ENCODE assay signal across 8 cellular contexts in genomic region chr5:72817076-72817476, GRCh38. TPM values are rescaled to one million over a fixed set of nuclear protein-coding genes. Genes with fewer than 3 reads are reported as not detected.
A peak's percentile ranks its signal among the peaks of the same experiment; 100 is the strongest.
DNase-seq lines count a peak whose midpoint lies in the region; ATAC-seq, FAIRE-seq and TF ChIP-seq lines count a peak whose summit lies in the region.

No MANE protein-coding gene starts in this region.

- SMC1A ChIA-PET in GM12878 (lab: Charles Lee; ENCODE audit: uncharacterized antibody, unreplicated experiment): interaction anchor here (0.7 to 4.4 kb wide), 18 partner anchors 9 to 512 kb away, joined by 3 to 78 read pairs (median 6); no protein-coding TSS in a partner anchor

- 0 out of 22 replicates have a peak, but pooled peaks cover 0 to 4% (median 0%) of the 10 kb centered on the region in 11 experiments for H3K36me3 ChIP-seq in BLaER1 treated with 17β-estradiol and CSF1 and Interleukin-3, amounts not matched to agents 10 nM and 100 nM
- H3K36me3 ChIP-seq in RWPE2 (ENCODE audit: low read depth): peaks cover 11% of the 10 kb centered on the region
- H3K36me3 ChIP-seq in GM12878 (ENCODE audit: control insufficient read depth in 2 of 2, insufficient read depth in 2 of 2, low read length in 1 of 2): no peaks in the 10 kb centered on the region
- no peaks in the 10 kb centered on the region for H3K36me3 ChIP-seq in iPS-18a (ENCODE audit: control insufficient read depth, low read depth, low read length)

- TF ChIP-seq CTCF in RWPE2 (IDR thresholded peaks at IDR 0.05; ENCODE audit: poor library complexity, severe bottlenecking) (no peak), GM12878 (IDR thresholded peaks at IDR 0.05 in 2 of 3, conservative IDR thresholded peaks at IDR 0.05 in 1 of 3; ENCODE audit: control insufficient read depth in 2 of 3, extremely low read depth in 1 of 3, insufficient read depth in 1 of 3, low read depth in 3 of 3, low read length in 3 of 3) (no peak)

- ATAC-seq in GM19023 (IDR thresholded peaks at IDR 0.05; ENCODE audit: unreplicated experiment) (peak; percentile 35), HG03108 (IDR thresholded peaks at IDR 0.05; ENCODE audit: unreplicated experiment) (peak; percentile 27), RWPE2 (ENCODE audit: low read depth) (peak; percentile 51), GM12878 (peak; percentile 55)

- peak; percentile 82 for FAIRE-seq in GM12878 (lab: Jason Lieb, UNC)

- no peak for TF ChIP-seq POLR2A in GM12878 (IDR thresholded peaks at IDR 0.05; ENCODE audit: low read depth, low read length)

- H4K20me1 ChIP-seq in BLaER1 treated with 17β-estradiol and CSF1 and Interleukin-3, amounts not matched to agents 10 nM and 100 nM: peaks cover 0 to 20% (median 8%) of the 10 kb centered on the region in 11 experiments; a peak in 7 of 22 replicates
- H4K20me1 ChIP-seq in GM12878 (ENCODE audit: control insufficient read depth, insufficient read depth): no peaks in the 10 kb centered on the region

- H3K79me2 ChIP-seq in GM12878 (ENCODE audit: control insufficient read depth, insufficient read depth, low read length): peaks cover 36% of the 10 kb centered on the region

- H3K4me1 ChIP-seq in BLaER1 treated with 17β-estradiol and CSF1 and Interleukin-3, amounts not matched to agents 10 nM and 100 nM: peaks cover 18 to 46% (median 31%) of the 10 kb centered on the region in 10 experiments
- H3K4me1 ChIP-seq in RWPE2 (ENCODE audit: insufficient read depth, poor library complexity, severe bottlenecking) (peaks cover 33% of the 10 kb centered on the region), GM12878 (ENCODE audit: control insufficient read depth, insufficient read depth, low read length) (peaks cover 7% of the 10 kb centered on the region; the same call in 1 of the 2 replicates), iPS-18a (ENCODE audit: control insufficient read depth, low read depth, low read length) (peaks cover 35% of the 10 kb centered on the region)

- H3K9me3 ChIP-seq in BLaER1 treated with 17β-estradiol and CSF1 and Interleukin-3, amounts not matched to agents 10 nM and 100 nM (replicated peaks in 1 of 11): no peaks in the 10 kb centered on the region
- H3K9me3 ChIP-seq in RWPE2 (ENCODE audit: severe bottlenecking): no peaks in the 10 kb centered on the region
- H3K9me3 ChIP-seq in GM12878 (replicated peaks; ENCODE audit: control insufficient read depth, insufficient read depth, low read length): no peaks in the 10 kb centered on the region
- no peaks in the 10 kb centered on the region for H3K9me3 ChIP-seq in iPS-18a (ENCODE audit: control insufficient read depth, low read depth, low read length)

- no peak for DNase-seq in RWPE2 (ENCODE audit: low spot score)
- DNase-seq in GM12878 (ENCODE audit: low read depth, low spot score): no peak
- peak; percentile 36 for DNase-seq in skeletal muscle cell (ENCODE audit: low read depth)
- no peak for DNase-seq in GF-D8 (lab: John Stamatoyannopoulos, UW)

- peak overlapping the region; percentile 99 for H2AFZ ChIP-seq in GM12878 (ENCODE audit: control insufficient read depth, low read depth, low read length)

- CTCF ChIA-PET in GM12878 (lab: Yijun Ruan, JAX): interaction anchor here (0.8 to 5.8 kb wide), 14 partner anchors 10 to 514 kb away, joined by 3 to 194 read pairs (median 4); no protein-coding TSS in a partner anchor

- in situ Hi-C loops in GM12878 (cut with MboI): loop anchor here (5.0 kb wide), 1 partner anchor 205 kb away; no protein-coding TSS in a partner anchor

- peak overlapping the region; percentile 75 to 97 (median 90) for H3K4me2 ChIP-seq in BLaER1 treated with 17β-estradiol and CSF1 and Interleukin-3, amounts not matched to agents 10 nM and 100 nM
- peak overlapping the region; percentile 69 for H3K4me2 ChIP-seq in GM12878 (ENCODE audit: control insufficient read depth, insufficient read depth)

- POLR2A ChIA-PET in GM12878 (lab: Charles Lee): interaction anchor here (1.1 to 3.3 kb wide), 5 partner anchors 14 to 449 kb away, joined by 3 to 18 read pairs (median 4); no protein-coding TSS in a partner anchor

- peak overlapping the region; percentile 92 to 98 (median 95) for H3K9ac ChIP-seq in BLaER1 treated with 17β-estradiol and CSF1 and Interleukin-3, amounts not matched to agents 10 nM and 100 nM
- peak overlapping the region; percentile 77 for H3K9ac ChIP-seq in GM12878 (ENCODE audit: control insufficient read depth, insufficient read depth, low read length)
- peak overlapping the region; percentile 92 for H3K9ac ChIP-seq in iPS-18a (ENCODE audit: low read length)

- TF ChIP-seq RAD21 in GM12878 (IDR thresholded peaks at IDR 0.05; ENCODE audit: insufficient read depth, low read depth, low read length): no peak

- no TSS peak for BruUV-seq in GM12878 (replicated peaks; lab: Mats Ljungman, UMichigan)

- WGBS in GM12878 (ENCODE audit: insufficient coverage, insufficient replicate concordance, low lambda C conversion rate, missing lambda C conversion rate): under 1% methylated on average over 22 of the region's 22 CpGs

- RAD21 ChIA-PET in GM12878 (lab: Charles Lee; ENCODE audit: unreplicated experiment): interaction anchor here (0.7 to 6.7 kb wide), 10 partner anchors 13 to 510 kb away, joined by 3 to 98 read pairs (median 8); no protein-coding TSS in a partner anchor

- H3K27ac ChIP-seq in BLaER1 treated with 17β-estradiol and CSF1 and Interleukin-3, amounts not matched to agents 10 nM and 100 nM: peak overlapping the region; percentile 92 to 98 (median 94)
- peak overlapping the region; percentile 92 for H3K27ac ChIP-seq in RWPE2 (ENCODE audit: poor library complexity, severe bottlenecking)
- H3K27ac ChIP-seq in GM12878 (ENCODE audit: control insufficient read depth, insufficient read depth): peak overlapping the region; percentile 91
- H3K27ac ChIP-seq in iPS-18a (ENCODE audit: low read length): peak overlapping the region; percentile 52

- intact Hi-C loops in GM12878 (cut with micrococcal nuclease; ENCODE audit: unreplicated experiment): no loop called here

- H3K27me3 ChIP-seq in BLaER1 treated with 17β-estradiol and CSF1 and Interleukin-3, amounts not matched to agents 10 nM and 100 nM: no peaks in the 10 kb centered on the region
- no peaks in the 10 kb centered on the region for H3K27me3 ChIP-seq in RWPE2 (ENCODE audit: insufficient read depth, poor library complexity, severe bottlenecking)
- no peaks in the 10 kb centered on the region for H3K27me3 ChIP-seq in GM12878 (replicated peaks in 1 of 2; ENCODE audit: control insufficient read depth in 2 of 2, insufficient read depth in 2 of 2, low read length in 1 of 2)
- H3K27me3 ChIP-seq in iPS-18a (ENCODE audit: control insufficient read depth, insufficient read depth, low read length): no peaks in the 10 kb centered on the region

- no peak; a peak in 1 of 4 replicates for TF ChIP-seq EP300 in GM12878 (IDR thresholded peaks at IDR 0.05; ENCODE audit: borderline replicate concordance in 1 of 2, control insufficient read depth in 1 of 2, low read depth in 2 of 2, low read length in 2 of 2)

- peak overlapping the region; percentile 74 to 85 (median 78) for H3K4me3 ChIP-seq in BLaER1 treated with 17β-estradiol and CSF1 and Interleukin-3, amounts not matched to agents 10 nM and 100 nM
- H3K4me3 ChIP-seq in RWPE2 (ENCODE audit: severe bottlenecking) (peak overlapping the region; percentile 58), GM12878 (peak overlapping the region; percentile 64), iPS-18a (ENCODE audit: low read length) (peak overlapping the region; percentile 89), skeletal muscle cell (ENCODE audit: low read depth, low read length) (peak overlapping the region; percentile 88)

TF ChIP-seq in GM12878, 131 proteins besides CTCF, POLR2A, EP300 and RAD21 (continues in another document):
- TF ChIP-seq ZZZ3 (IDR thresholded peaks at IDR 0.05; ENCODE audit: control insufficient read depth, insufficient read length, low read depth): no peak
- no peak for TF ChIP-seq JUND (IDR thresholded peaks at IDR 0.05; ENCODE audit: low read depth, low read length)
- TF ChIP-seq NFYA (IDR thresholded peaks at IDR 0.05; ENCODE audit: borderline replicate concordance, low read depth, low read length): no peak
- TF ChIP-seq TAF1 (IDR thresholded peaks at IDR 0.05; ENCODE audit: borderline replicate concordance, low read depth, low read length): no peak
- TF ChIP-seq ATF7 (IDR thresholded peaks at IDR 0.05; ENCODE audit: low read depth): no peak
- no peak; the same call in 1 of the 2 replicates for TF ChIP-seq GATAD2B (conservative IDR thresholded peaks at IDR 0.05; ENCODE audit: low read depth)
- TF ChIP-seq STAT3 (IDR thresholded peaks at IDR 0.05; ENCODE audit: low read depth, low read length): no peak
- no peak for TF ChIP-seq YY1 (IDR thresholded peaks at IDR 0.05; ENCODE audit: low read depth, low read length)
- no peak for TF ChIP-seq SREBF2 (IDR thresholded peaks at IDR 0.05; ENCODE audit: low read length)
- TF ChIP-seq NFXL1 (IDR thresholded peaks at IDR 0.05; ENCODE audit: borderline replicate concordance): no peak

RNA-seq across cellular contexts. Expression of gene TNPO1, which starts 0.6 kb away (rescaled TPM):
- total RNA-seq in GM12878 (2013; cell fraction: nucleolus; rRNA removed): 145 and 168 TPM in 2 replicates
- total RNA-seq in GM12878 (2014; rRNA removed) (89.4 and 97.5 TPM in 2 replicates), GM12878 (2014; rRNA removed; fragmentation: Illumina TruSeq; extraction: Trizol) (111 and 123 TPM in 2 replicates), GM12878 (2021) (80.6 and 95.7 TPM in 2 replicates)
- polyA plus RNA-seq in GM12878 (2011; ENCODE audit: low read depth): 16.6 TPM
- polyA plus RNA-seq in GM12878 (2011; rRNA removed) (76.7 and 108 TPM in 2 replicates), GM12878 (2014; fragmentation: Illumina TruSeq; extraction: Trizol) (81.8 and 90.3 TPM in 2 replicates), GM12878 (2014; fragmentation: Nextera tagmentation; extraction: Ambion mirVana) (10 to 100 TPM; 18.1 to 37.3 TPM), GM12878 (2014; rRNA removed) (42.5 and 47.7 TPM in 2 replicates), GM12878 (2016; fragmentation: Nextera tagmentation; extraction: Ambion mirVana) (10 to 100 TPM; 75.8 to 92.0 TPM)
- polyA plus RNA-seq in GM12878 (2011; cell fraction: cytosol; rRNA removed): 40.5 and 44.5 TPM in 2 replicates
- 23.5 and 53.1 TPM in 2 replicates for polyA plus RNA-seq in GM12878 (2011; cell fraction: nucleus; rRNA removed)
- polyA plus RNA-seq in GM12878 (2012): 18.8 and 26.1 TPM in 2 replicates
- polyA minus RNA-seq in GM12878 (2011; rRNA and poly(A)+ RNA removed): 156 and 216 TPM in 2 replicates
- 64.0 and 70.3 TPM in 2 replicates for polyA minus RNA-seq in GM12878 (2011; cell fraction: cytosol; rRNA and poly(A)+ RNA removed)
- polyA minus RNA-seq in GM12878 (2011; cell fraction: nucleus; rRNA and poly(A)+ RNA removed): 42.1 and 60.0 TPM in 2 replicates
